Comparison of ENCODE assay signal across 2 cellular contexts in the genomic region with DNA sequence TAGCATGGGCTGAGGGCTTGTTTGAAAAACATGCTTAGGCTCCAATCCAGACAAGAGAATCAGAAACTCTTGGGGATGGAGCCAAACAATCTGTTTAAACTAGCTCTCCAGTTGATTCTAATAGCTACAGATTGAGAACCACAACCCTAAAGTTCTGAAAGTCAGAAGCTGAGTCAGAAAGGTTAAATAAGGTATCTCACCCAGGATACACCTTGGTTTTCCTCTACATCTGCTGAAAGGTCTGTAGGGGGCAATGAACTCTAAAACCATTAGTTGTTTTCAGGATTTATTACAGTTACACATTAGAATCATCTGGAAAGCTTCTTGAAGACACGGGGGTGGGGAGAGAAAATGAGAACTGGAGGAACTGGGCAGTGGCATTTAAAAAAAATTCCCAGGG.
A peak's percentile ranks its signal among the peaks of the same experiment; 100 is the strongest.
TF ChIP-seq lines count a peak whose summit lies in the region.

No MANE protein-coding gene starts in this region.

TF ChIP-seq in SK-N-SH, 30 proteins besides CTCF, POLR2A, EP300 and RAD21 (continued from another document):
- TF ChIP-seq, protein P1, sequence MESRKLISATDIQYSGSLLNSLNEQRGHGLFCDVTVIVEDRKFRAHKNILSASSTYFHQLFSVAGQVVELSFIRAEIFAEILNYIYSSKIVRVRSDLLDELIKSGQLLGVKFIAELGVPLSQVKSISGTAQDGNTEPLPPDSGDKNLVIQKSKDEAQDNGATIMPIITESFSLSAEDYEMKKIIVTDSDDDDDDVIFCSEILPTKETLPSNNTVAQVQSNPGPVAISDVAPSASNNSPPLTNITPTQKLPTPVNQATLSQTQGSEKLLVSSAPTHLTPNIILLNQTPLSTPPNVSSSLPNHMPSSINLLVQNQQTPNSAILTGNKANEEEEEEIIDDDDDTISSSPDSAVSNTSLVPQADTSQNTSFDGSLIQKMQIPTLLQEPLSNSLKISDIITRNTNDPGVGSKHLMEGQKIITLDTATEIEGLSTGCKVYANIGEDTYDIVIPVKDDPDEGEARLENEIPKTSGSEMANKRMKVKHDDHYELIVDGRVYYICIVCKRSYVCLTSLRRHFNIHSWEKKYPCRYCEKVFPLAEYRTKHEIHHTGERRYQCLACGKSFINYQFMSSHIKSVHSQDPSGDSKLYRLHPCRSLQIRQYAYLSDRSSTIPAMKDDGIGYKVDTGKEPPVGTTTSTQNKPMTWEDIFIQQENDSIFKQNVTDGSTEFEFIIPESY (IDR thresholded peaks at IDR 0.05; ENCODE audit: borderline replicate concordance, low read depth): no peak
- TF ChIP-seq RCOR1 (IDR thresholded peaks at IDR 0.05; ENCODE audit: low read length): no peak
- TF ChIP-seq TCF12 (IDR thresholded peaks at IDR 0.05): 0 out of 2 replicates have a peak, but pooled peaks have one; percentile 9
- TF ChIP-seq, protein P2, sequence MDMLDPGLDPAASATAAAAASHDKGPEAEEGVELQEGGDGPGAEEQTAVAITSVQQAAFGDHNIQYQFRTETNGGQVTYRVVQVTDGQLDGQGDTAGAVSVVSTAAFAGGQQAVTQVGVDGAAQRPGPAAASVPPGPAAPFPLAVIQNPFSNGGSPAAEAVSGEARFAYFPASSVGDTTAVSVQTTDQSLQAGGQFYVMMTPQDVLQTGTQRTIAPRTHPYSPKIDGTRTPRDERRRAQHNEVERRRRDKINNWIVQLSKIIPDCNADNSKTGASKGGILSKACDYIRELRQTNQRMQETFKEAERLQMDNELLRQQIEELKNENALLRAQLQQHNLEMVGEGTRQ (IDR thresholded peaks at IDR 0.05; ENCODE audit: borderline replicate concordance, low read depth, low read length): no peak
- TF ChIP-seq, protein P3, sequence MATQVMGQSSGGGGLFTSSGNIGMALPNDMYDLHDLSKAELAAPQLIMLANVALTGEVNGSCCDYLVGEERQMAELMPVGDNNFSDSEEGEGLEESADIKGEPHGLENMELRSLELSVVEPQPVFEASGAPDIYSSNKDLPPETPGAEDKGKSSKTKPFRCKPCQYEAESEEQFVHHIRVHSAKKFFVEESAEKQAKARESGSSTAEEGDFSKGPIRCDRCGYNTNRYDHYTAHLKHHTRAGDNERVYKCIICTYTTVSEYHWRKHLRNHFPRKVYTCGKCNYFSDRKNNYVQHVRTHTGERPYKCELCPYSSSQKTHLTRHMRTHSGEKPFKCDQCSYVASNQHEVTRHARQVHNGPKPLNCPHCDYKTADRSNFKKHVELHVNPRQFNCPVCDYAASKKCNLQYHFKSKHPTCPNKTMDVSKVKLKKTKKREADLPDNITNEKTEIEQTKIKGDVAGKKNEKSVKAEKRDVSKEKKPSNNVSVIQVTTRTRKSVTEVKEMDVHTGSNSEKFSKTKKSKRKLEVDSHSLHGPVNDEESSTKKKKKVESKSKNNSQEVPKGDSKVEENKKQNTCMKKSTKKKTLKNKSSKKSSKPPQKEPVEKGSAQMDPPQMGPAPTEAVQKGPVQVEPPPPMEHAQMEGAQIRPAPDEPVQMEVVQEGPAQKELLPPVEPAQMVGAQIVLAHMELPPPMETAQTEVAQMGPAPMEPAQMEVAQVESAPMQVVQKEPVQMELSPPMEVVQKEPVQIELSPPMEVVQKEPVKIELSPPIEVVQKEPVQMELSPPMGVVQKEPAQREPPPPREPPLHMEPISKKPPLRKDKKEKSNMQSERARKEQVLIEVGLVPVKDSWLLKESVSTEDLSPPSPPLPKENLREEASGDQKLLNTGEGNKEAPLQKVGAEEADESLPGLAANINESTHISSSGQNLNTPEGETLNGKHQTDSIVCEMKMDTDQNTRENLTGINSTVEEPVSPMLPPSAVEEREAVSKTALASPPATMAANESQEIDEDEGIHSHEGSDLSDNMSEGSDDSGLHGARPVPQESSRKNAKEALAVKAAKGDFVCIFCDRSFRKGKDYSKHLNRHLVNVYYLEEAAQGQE (IDR thresholded peaks at IDR 0.05; ENCODE audit: low read depth, low read length): no peak
- no peak for TF ChIP-seq SMC3 (IDR thresholded peaks at IDR 0.05; ENCODE audit: low read depth, low read length)

TF ChIP-seq in SK-N-SH treated with all-trans-retinoic acid at 6 μM for 48 hours, 23 proteins besides CTCF, POLR2A, EP300 and RAD21 (continued from another document):
- TF ChIP-seq, protein P4, sequence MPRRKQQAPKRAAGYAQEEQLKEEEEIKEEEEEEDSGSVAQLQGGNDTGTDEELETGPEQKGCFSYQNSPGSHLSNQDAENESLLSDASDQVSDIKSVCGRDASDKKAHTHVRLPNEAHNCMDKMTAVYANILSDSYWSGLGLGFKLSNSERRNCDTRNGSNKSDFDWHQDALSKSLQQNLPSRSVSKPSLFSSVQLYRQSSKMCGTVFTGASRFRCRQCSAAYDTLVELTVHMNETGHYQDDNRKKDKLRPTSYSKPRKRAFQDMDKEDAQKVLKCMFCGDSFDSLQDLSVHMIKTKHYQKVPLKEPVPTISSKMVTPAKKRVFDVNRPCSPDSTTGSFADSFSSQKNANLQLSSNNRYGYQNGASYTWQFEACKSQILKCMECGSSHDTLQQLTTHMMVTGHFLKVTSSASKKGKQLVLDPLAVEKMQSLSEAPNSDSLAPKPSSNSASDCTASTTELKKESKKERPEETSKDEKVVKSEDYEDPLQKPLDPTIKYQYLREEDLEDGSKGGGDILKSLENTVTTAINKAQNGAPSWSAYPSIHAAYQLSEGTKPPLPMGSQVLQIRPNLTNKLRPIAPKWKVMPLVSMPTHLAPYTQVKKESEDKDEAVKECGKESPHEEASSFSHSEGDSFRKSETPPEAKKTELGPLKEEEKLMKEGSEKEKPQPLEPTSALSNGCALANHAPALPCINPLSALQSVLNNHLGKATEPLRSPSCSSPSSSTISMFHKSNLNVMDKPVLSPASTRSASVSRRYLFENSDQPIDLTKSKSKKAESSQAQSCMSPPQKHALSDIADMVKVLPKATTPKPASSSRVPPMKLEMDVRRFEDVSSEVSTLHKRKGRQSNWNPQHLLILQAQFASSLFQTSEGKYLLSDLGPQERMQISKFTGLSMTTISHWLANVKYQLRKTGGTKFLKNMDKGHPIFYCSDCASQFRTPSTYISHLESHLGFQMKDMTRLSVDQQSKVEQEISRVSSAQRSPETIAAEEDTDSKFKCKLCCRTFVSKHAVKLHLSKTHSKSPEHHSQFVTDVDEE (CRISPR knock-in tag; IDR thresholded peaks at IDR 0.05): no peak
